Comparison of ENCODE assay signal across 9 cellular contexts in the genomic region with DNA sequence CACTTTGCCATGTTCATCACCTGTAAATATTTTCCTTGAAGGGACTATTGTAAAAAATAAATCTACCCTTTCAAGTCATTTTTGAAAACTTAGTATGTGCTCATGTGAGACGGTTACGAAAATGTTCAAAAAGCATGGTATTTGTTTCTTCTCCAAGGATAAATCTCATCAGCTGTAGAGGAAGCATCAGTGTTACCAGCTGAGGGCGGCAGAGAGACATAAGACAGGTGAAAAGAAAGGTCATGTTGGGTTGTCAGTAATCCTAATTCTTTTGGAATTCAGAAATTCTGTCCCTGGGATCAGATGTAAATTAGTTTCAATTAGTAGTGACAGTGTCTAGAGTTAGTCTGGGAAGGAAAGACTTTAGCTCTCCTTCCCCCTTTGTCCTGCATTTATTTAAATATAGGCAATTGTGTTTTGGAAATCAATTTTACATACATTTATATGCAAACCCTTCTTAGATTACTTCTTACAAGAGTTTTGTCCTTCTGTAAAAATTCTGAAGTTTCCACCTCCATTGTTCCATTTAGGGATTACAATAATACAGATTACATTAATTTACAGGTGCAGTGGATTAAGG.
A peak's percentile ranks its signal among the peaks of the same experiment; 100 is the strongest.
DNase-seq lines count a peak whose midpoint lies in the region; TF ChIP-seq lines count a peak whose summit lies in the region.
"Had no signal": no experiment of that assay in that cellular context is flagged by ENCODE, and none has a peak within 500 bp of the region (broad histone marks: within the 10 kb centered on the region; RNA-seq: fewer than 3 reads in every experiment).

No MANE protein-coding gene starts in this region.

- no peak overlapping the region for H3K4me3 ChIP-seq in PC-9
- H3K4me3 ChIP-seq in smooth muscle cell: no peak overlapping the region

- H3F3A ChIP-seq in PC-9 (ENCODE audit: insufficient read depth, low read depth) (no peaks in the 10 kb centered on the region), smooth muscle cell (ENCODE audit: low read depth) (no peaks in the 10 kb centered on the region)

- H3K36me3 ChIP-seq in PC-9 (ENCODE audit: low read depth) (no peaks in the 10 kb centered on the region), smooth muscle cell (ENCODE audit: low read depth) (no peaks in the 10 kb centered on the region)
- H3K36me3 ChIP-seq: neutrophil had no signal

- 35% methylated on average over 3 of the region's 3 CpGs for WGBS in smooth muscle cell (ENCODE audit: low lambda C conversion rate)

- DNase-seq in stimulated activated CD4-positive, alpha-beta T cell treated with anti-CD3 and anti-CD28 coated beads, Interleukin-15, amount 100 ng/mL, for 24 hours: peak; percentile 1
- DNase-seq in stimulated activated CD4-positive, alpha-beta T cell treated with anti-CD3 and anti-CD28 coated beads, Interleukin-4, amount 100 ng/mL, for 24 hours: no peak
- DNase-seq in PC-9: peak in 1 of 2 experiments; percentile 34
- peak; percentile 16 for DNase-seq in fibroblast of the conjunctiva (ENCODE audit: low read depth)
- DNase-seq in smooth muscle cell (lab: John Stamatoyannopoulos, UW; ENCODE audit: unreplicated experiment): no peak
- DNase-seq in NCI-H2107 (lab: John Stamatoyannopoulos, UW): no peak
- DNase-seq in stimulated activated naive CD4-positive, alpha-beta T cell treated with Interleukin-2 at 50 U/mL for 16 hours (lab: John Stamatoyannopoulos, UW): no peak
- no peak for DNase-seq in OCI-M2 (lab: John Stamatoyannopoulos, UW; ENCODE audit: unreplicated experiment)

- H3K4me2 ChIP-seq in PC-9 (no peak overlapping the region; the same call in 1 of the 2 replicates), smooth muscle cell (no peak overlapping the region)

- no peak overlapping the region for H3K9ac ChIP-seq in smooth muscle cell (ENCODE audit: low read depth)

- H3K9me3 ChIP-seq in PC-9 (ENCODE audit: insufficient read depth, low read depth) (no peaks in the 10 kb centered on the region; the same call in 1 of the 2 replicates), smooth muscle cell (replicated peaks; ENCODE audit: low read depth) (no peaks in the 10 kb centered on the region)
- H3K9me3 ChIP-seq: neutrophil had no signal

- CTCF ChIA-PET in PC-9 (lab: Charles Lee): interaction anchor here (0.6 kb wide), 1 partner anchor 1588 kb away, joined by 6 read pairs; no protein-coding TSS in a partner anchor

- H3K9me2 ChIP-seq in PC-9 (ENCODE audit: insufficient read depth): no peaks in the 10 kb centered on the region

- no peak overlapping the region for H2AFZ ChIP-seq in PC-9
- no peak overlapping the region for H2AFZ ChIP-seq in smooth muscle cell (ENCODE audit: low read depth)

- H3K27me3 ChIP-seq in PC-9 (ENCODE audit: insufficient read depth, low read depth) (no peaks in the 10 kb centered on the region), smooth muscle cell (ENCODE audit: low read depth) (no peaks in the 10 kb centered on the region)
- H3K27me3 ChIP-seq: neutrophil had no signal

- TF ChIP-seq CTCF in PC-9 (conservative IDR thresholded peaks at IDR 0.05): peak; percentile 76
- peak; percentile 65 for TF ChIP-seq CTCF in smooth muscle cell (IDR thresholded peaks at IDR 0.05; ENCODE audit: borderline replicate concordance, insufficient read depth, poor library complexity, severe bottlenecking)

- no TSS peak for BruUV-seq in PC-9 (replicated peaks; lab: Mats Ljungman, UMichigan)

- intact Hi-C loops in PC-9 (cut with micrococcal nuclease; ENCODE audit: unreplicated experiment): loop anchor here (1.0 kb wide), 2 partner anchors 785 to 831 kb away; no protein-coding TSS in a partner anchor

- POLR2A ChIA-PET in PC-9 (lab: Charles Lee; ENCODE audit: unreplicated experiment): no interaction called here

- H3K4me1 ChIP-seq in PC-9 (replicated peaks; ENCODE audit: insufficient read depth) (no peaks in the 10 kb centered on the region), smooth muscle cell (ENCODE audit: low read depth) (no peaks in the 10 kb centered on the region)

- no peak overlapping the region for H3K27ac ChIP-seq in PC-9
- no peak overlapping the region for H3K27ac ChIP-seq in smooth muscle cell (ENCODE audit: low read depth)
- H3K27ac ChIP-seq: neutrophil had no signal

- H3K79me2 ChIP-seq in PC-9 (ENCODE audit: low read depth) (no peaks in the 10 kb centered on the region), smooth muscle cell (ENCODE audit: low read depth) (no peaks in the 10 kb centered on the region)

- H4K20me1 ChIP-seq in PC-9 (ENCODE audit: insufficient read depth) (no peaks in the 10 kb centered on the region; the same call in 1 of the 2 replicates), smooth muscle cell (ENCODE audit: low read depth) (no peaks in the 10 kb centered on the region)

Comparison
In these comparisons a context has a peak if more than half of its experiments do, and no peak if none do; other contexts are left out.
1. DNase-seq: peak in stimulated activated CD4-positive, alpha-beta T cell treated with anti-CD3 and anti-CD28 coated beads, Interleukin-15, amount 100 ng/mL, for 24 hours (single experiment) and fibroblast of the conjunctiva (single experiment); none in stimulated activated CD4-positive, alpha-beta T cell treated with anti-CD3 and anti-CD28 coated beads, Interleukin-4, amount 100 ng/mL, for 24 hours (single experiment), smooth muscle cell (single experiment), NCI-H2107 (single experiment), stimulated activated naive CD4-positive, alpha-beta T cell treated with Interleukin-2 at 50 U/mL for 16 hours (single experiment) and OCI-M2 (single experiment).